In genomic region chr4:142264961-142265360, GRCh38 we compare ENCODE assay signal across 9 cellular contexts.
DNase-seq lines count a peak whose midpoint lies in the region; ATAC-seq and TF ChIP-seq lines count a peak whose summit lies in the region.
"Had no signal": no experiment of that assay in that cellular context is flagged by ENCODE, and none has a peak within 500 bp of the region (broad histone marks: within the 10 kb centered on the region; RNA-seq: fewer than 3 reads in every experiment).

No MANE protein-coding gene starts in this region.

- no peaks in the 10 kb centered on the region for H3K9me3 ChIP-seq in left ventricle myocardium inferior (replicated peaks)

- peaks cover 75% of the 10 kb centered on the region for H3K36me3 Mint-ChIP-seq in stimulated activated naive CD8-positive, alpha-beta T cell treated with anti-CD3 and anti-CD28 coated beads, Interleukin-15, Interleukin-2, amounts not matched to agents 100 ng/mL and 50 ng/mL, for 24 hours (ENCODE audit: low read depth)
- H3K36me3 Mint-ChIP-seq in activated CD8-positive, alpha-beta T cell treated with anti-CD3 and anti-CD28 coated beads, Interleukin-2, amount 10 ng/mL, durations not matched to agents 7 days and 5 days (ENCODE audit: low read depth): peaks cover 51% of the 10 kb centered on the region
- no peaks in the 10 kb centered on the region for H3K36me3 Mint-ChIP-seq in natural killer cell treated with Interleukin-12 subunit alpha and Interleukin-12 subunit beta and Interleukin-15 and Interleukin-18, amount 100 ng/mL, for 72 hours

- H3K27ac Mint-ChIP-seq in stimulated activated naive CD8-positive, alpha-beta T cell treated with anti-CD3 and anti-CD28 coated beads, Interleukin-15, Interleukin-2, amounts not matched to agents 100 ng/mL and 50 ng/mL, for 24 hours: peak overlapping the region; percentile 56
- H3K27ac Mint-ChIP-seq in activated CD8-positive, alpha-beta T cell treated with anti-CD3 and anti-CD28 coated beads, Interleukin-2, amount 10 ng/mL, durations not matched to agents 7 days and 5 days: peak overlapping the region; percentile 66
- no peak overlapping the region for H3K27ac Mint-ChIP-seq in natural killer cell treated with Interleukin-12 subunit alpha and Interleukin-12 subunit beta and Interleukin-15 and Interleukin-18, amount 100 ng/mL, for 72 hours

- peaks cover 11% of the 10 kb centered on the region for H3K4me1 ChIP-seq in left ventricle myocardium inferior

- intact Hi-C loops in left ventricle myocardium inferior (cut with micrococcal nuclease): no loop called here

- H3K27ac ChIP-seq in left ventricle myocardium inferior (replicated peaks): peak overlapping the region; percentile 77

- no peaks in the 10 kb centered on the region for H3K27me3 Mint-ChIP-seq in stimulated activated naive CD8-positive, alpha-beta T cell treated with anti-CD3 and anti-CD28 coated beads, Interleukin-15, Interleukin-2, amounts not matched to agents 100 ng/mL and 50 ng/mL, for 24 hours
- H3K27me3 Mint-ChIP-seq in activated CD8-positive, alpha-beta T cell treated with anti-CD3 and anti-CD28 coated beads, Interleukin-2, amount 10 ng/mL, durations not matched to agents 7 days and 5 days (ENCODE audit: low read depth): no peaks in the 10 kb centered on the region
- no peaks in the 10 kb centered on the region for H3K27me3 Mint-ChIP-seq in natural killer cell treated with Interleukin-12 subunit alpha and Interleukin-12 subunit beta and Interleukin-15 and Interleukin-18, amount 100 ng/mL, for 72 hours

- peaks cover 2% of the 10 kb centered on the region for H3K36me3 ChIP-seq in left ventricle myocardium inferior

- H3K27me3 ChIP-seq in left ventricle myocardium inferior (ENCODE audit: low read depth): no peaks in the 10 kb centered on the region

- TF ChIP-seq CTCF in left ventricle myocardium inferior (IDR thresholded peaks at IDR 0.05; ENCODE audit: borderline replicate concordance): no peak

- peak overlapping the region; percentile 3 for H3K4me3 Mint-ChIP-seq in stimulated activated naive CD8-positive, alpha-beta T cell treated with anti-CD3 and anti-CD28 coated beads, Interleukin-15, Interleukin-2, amounts not matched to agents 100 ng/mL and 50 ng/mL, for 24 hours
- H3K4me3 Mint-ChIP-seq in activated CD8-positive, alpha-beta T cell treated with anti-CD3 and anti-CD28 coated beads, Interleukin-2, amount 10 ng/mL, durations not matched to agents 7 days and 5 days: no peak overlapping the region
- H3K4me3 Mint-ChIP-seq in natural killer cell treated with Interleukin-12 subunit alpha and Interleukin-12 subunit beta and Interleukin-15 and Interleukin-18, amount 100 ng/mL, for 72 hours: no peak overlapping the region

- no peaks in the 10 kb centered on the region for H3K9me3 Mint-ChIP-seq in stimulated activated naive CD8-positive, alpha-beta T cell treated with anti-CD3 and anti-CD28 coated beads, Interleukin-15, Interleukin-2, amounts not matched to agents 100 ng/mL and 50 ng/mL, for 24 hours
- no peaks in the 10 kb centered on the region for H3K9me3 Mint-ChIP-seq in activated CD8-positive, alpha-beta T cell treated with anti-CD3 and anti-CD28 coated beads, Interleukin-2, amount 10 ng/mL, durations not matched to agents 7 days and 5 days (ENCODE audit: insufficient read depth)
- H3K9me3 Mint-ChIP-seq in natural killer cell treated with Interleukin-12 subunit alpha and Interleukin-12 subunit beta and Interleukin-15 and Interleukin-18, amount 100 ng/mL, for 72 hours: peaks cover 5% of the 10 kb centered on the region

- CTCF ChIA-PET in activated CD8-positive, alpha-beta T cell treated with anti-CD3 and anti-CD28 coated beads, Interleukin-2, amount 10 ng/mL, durations not matched to agents 7 days and 5 days (lab: Charles Lee): interaction anchor here (0.7 to 1.5 kb wide), 3 partner anchors 18 to 921 kb away, joined by 3 to 8 read pairs (median 3); no protein-coding TSS in a partner anchor

- peaks cover 66% of the 10 kb centered on the region for H3K4me1 Mint-ChIP-seq in stimulated activated naive CD8-positive, alpha-beta T cell treated with anti-CD3 and anti-CD28 coated beads, Interleukin-15, Interleukin-2, amounts not matched to agents 100 ng/mL and 50 ng/mL, for 24 hours (ENCODE audit: low read depth)
- peaks cover 34% of the 10 kb centered on the region for H3K4me1 Mint-ChIP-seq in activated CD8-positive, alpha-beta T cell treated with anti-CD3 and anti-CD28 coated beads, Interleukin-2, amount 10 ng/mL, durations not matched to agents 7 days and 5 days (ENCODE audit: low read depth)
- H3K4me1 Mint-ChIP-seq in natural killer cell treated with Interleukin-12 subunit alpha and Interleukin-12 subunit beta and Interleukin-15 and Interleukin-18, amount 100 ng/mL, for 72 hours (ENCODE audit: low read depth in 2 of 2): peaks cover 0 to 7% of the 10 kb centered on the region in 2 donors

- POLR2A ChIA-PET in activated CD8-positive, alpha-beta T cell treated with anti-CD3 and anti-CD28 coated beads, Interleukin-2, amount 10 ng/mL, durations not matched to agents 7 days and 5 days (lab: Charles Lee): no interaction called here

- DNase-seq in stimulated activated naive CD8-positive, alpha-beta T cell treated with anti-CD3 and anti-CD28 coated beads, Interleukin-15, Interleukin-2, amounts not matched to agents 100 U/mL and 50 U/mL, for 24 hours: no peak
- no peak for DNase-seq in activated CD8-positive, alpha-beta T cell treated with anti-CD3 and anti-CD28 coated beads, Interleukin-2, amount 10 ng/mL, durations not matched to agents 7 days and 5 days
- no peak for DNase-seq in left ventricle myocardium inferior
- no peak for DNase-seq in GM19240 (ENCODE audit: insufficient read length, low spot score)
- DNase-seq in C1 segment of cervical spinal cord (lab: John Stamatoyannopoulos, UW): no peak
- DNase-seq in natural killer cell treated with Interleukin-12 subunit alpha and Interleukin-12 subunit beta and Interleukin-15 and Interleukin-18, amount 100 ng/mL, for 72 hours (ENCODE audit: low spot score): no peak
- no peak for DNase-seq in effector CD4-positive, alpha-beta T cell
- DNase-seq: NCI-H1436 treated with DMSO at 0.1 percent for 48 hours had no signal

- H3K4me3 ChIP-seq in left ventricle myocardium inferior: no peak overlapping the region

- no peak for ATAC-seq in stimulated activated naive CD8-positive, alpha-beta T cell treated with anti-CD3 and anti-CD28 coated beads, Interleukin-15, Interleukin-2, amounts not matched to agents 100 U/mL and 50 U/mL, for 24 hours
- ATAC-seq in activated CD8-positive, alpha-beta T cell treated with anti-CD3 and anti-CD28 coated beads, Interleukin-2, amount 10 ng/mL, durations not matched to agents 7 days and 5 days: no peak
- ATAC-seq in natural killer cell treated with Interleukin-12 subunit alpha and Interleukin-12 subunit beta and Interleukin-15 and Interleukin-18, amount 100 ng/mL, for 72 hours: no peak

Comparison
In these comparisons a context has a peak if more than half of its experiments do, and no peak if none do; other contexts are left out.
1. H3K27ac Mint-ChIP-seq: peak in stimulated activated naive CD8-positive, alpha-beta T cell treated with anti-CD3 and anti-CD28 coated beads, Interleukin-15, Interleukin-2, amounts not matched to agents 100 ng/mL and 50 ng/mL, for 24 hours (single experiment) and activated CD8-positive, alpha-beta T cell treated with anti-CD3 and anti-CD28 coated beads, Interleukin-2, amount 10 ng/mL, durations not matched to agents 7 days and 5 days (single experiment); none in natural killer cell treated with Interleukin-12 subunit alpha and Interleukin-12 subunit beta and Interleukin-15 and Interleukin-18, amount 100 ng/mL, for 72 hours (0 of 2).